Comparison of ENCODE assay signal across 1 cellular context in the genomic region with DNA sequence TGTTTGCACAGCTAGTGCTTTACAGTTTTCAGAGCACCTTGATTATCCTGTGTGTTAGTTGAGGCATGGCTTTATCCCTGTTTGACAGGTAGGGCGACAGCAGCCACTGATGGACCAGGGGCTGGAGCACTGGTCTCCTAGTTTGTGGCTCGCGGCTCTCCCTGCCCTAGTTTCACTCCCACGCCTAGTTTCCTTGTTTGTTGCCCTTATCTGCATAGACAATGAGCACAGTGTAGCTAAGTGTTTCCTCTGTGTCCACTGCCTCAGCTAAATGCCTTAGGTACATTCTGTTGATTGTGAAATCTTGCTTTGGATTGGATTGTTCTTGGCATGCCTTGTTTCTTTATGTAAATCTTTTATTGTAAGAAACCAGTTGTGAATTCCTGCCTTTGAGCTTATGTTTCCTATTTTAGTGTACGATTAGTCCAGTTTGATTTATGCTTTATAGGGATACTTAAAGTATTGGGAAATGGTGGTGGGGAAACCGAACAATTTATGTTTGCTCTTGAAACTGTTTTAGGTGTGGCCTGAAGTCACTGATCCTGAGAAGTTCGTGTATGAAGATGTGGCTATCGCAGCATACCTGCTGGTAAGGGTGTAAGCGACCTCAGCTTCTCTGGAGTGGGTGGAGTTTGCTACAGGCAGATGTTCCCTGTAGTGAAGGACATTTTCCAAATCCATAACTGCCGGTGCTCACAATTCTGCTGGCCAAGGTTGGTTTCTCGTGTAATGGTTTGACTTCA.
TF ChIP-seq lines count a peak whose summit lies in the region.

No MANE protein-coding gene starts in this region.

TF ChIP-seq in endothelial cell of umbilical vein, 7 proteins besides CTCF, POLR2A, EP300 and RAD21 (continued from another document):
- TF ChIP-seq JUN (IDR thresholded peaks at IDR 0.05; ENCODE audit: borderline replicate concordance, insufficient read depth, insufficient read length, low read depth) (no peak), POLR2AphosphoS5 (IDR thresholded peaks at IDR 0.05; ENCODE audit: insufficient read depth, low read depth, low read length) (no peak), EZH2 (IDR thresholded peaks at IDR 0.05; ENCODE audit: borderline replicate concordance, low read depth, low read length, severe bottlenecking) (no peak), MYC (IDR thresholded peaks at IDR 0.05; ENCODE audit: low read depth, low read length) (no peak), FOS (IDR thresholded peaks at IDR 0.05; ENCODE audit: borderline replicate concordance, insufficient read depth, low read length) (no peak)
- TF ChIP-seq, protein P1, sequence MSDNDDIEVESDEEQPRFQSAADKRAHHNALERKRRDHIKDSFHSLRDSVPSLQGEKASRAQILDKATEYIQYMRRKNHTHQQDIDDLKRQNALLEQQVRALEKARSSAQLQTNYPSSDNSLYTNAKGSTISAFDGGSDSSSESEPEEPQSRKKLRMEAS (IDR thresholded peaks at IDR 0.05; ENCODE audit: insufficient read depth, insufficient read length) = no peak
TF ChIP-seq in endothelial cell of umbilical vein: peak in this region for 0.
